ENCODE assay signal across 10 cellular contexts in genomic region chr6:30816791-30817739, GRCh38.
DNase-seq lines count a peak whose midpoint lies in the region; ATAC-seq and TF ChIP-seq lines count a peak whose summit lies in the region.
"Had no signal": no experiment of that assay in that cellular context is flagged by ENCODE, and none has a peak within 500 bp of the region (broad histone marks: within the 10 kb centered on the region; RNA-seq: fewer than 3 reads in every experiment).

No MANE protein-coding gene starts in this region.

- H3K36me3 ChIP-seq in neutrophil = no peaks in the 10 kb centered on the region

- H3K4me1 ChIP-seq in neutrophil (ENCODE audit: control insufficient read depth in 1 of 2, insufficient read depth in 1 of 2, low read depth in 1 of 2, low read length in 1 of 2) = peaks cover 57 to 60% of the 10 kb centered on the region in 2 experiments

- H3K27ac Mint-ChIP-seq in activated CD8-positive, alpha-beta T cell treated with anti-CD3 and anti-CD28 coated beads, Interleukin-2, amount 10 ng/mL, durations not matched to agents 7 days and 5 days = peak overlapping the region; percentile 86

- H3K27me3 Mint-ChIP-seq in activated CD8-positive, alpha-beta T cell treated with anti-CD3 and anti-CD28 coated beads, Interleukin-2, amount 10 ng/mL, durations not matched to agents 7 days and 5 days (ENCODE audit: low read depth) = no peaks in the 10 kb centered on the region

- ATAC-seq in GM21529 (IDR thresholded peaks at IDR 0.05; ENCODE audit: unreplicated experiment) = peak; percentile 49
- ATAC-seq in activated CD8-positive, alpha-beta T cell treated with anti-CD3 and anti-CD28 coated beads, Interleukin-2, amount 10 ng/mL, durations not matched to agents 7 days and 5 days = no peak
- no peak for ATAC-seq in GM21526 (IDR thresholded peaks at IDR 0.05; ENCODE audit: low FRiP score, unreplicated experiment)

- H3K4me1 Mint-ChIP-seq in activated CD8-positive, alpha-beta T cell treated with anti-CD3 and anti-CD28 coated beads, Interleukin-2, amount 10 ng/mL, durations not matched to agents 7 days and 5 days (ENCODE audit: low read depth) = peaks cover 74% of the 10 kb centered on the region

- no peaks in the 10 kb centered on the region for H3K9me3 ChIP-seq in neutrophil

- H3K27me3 ChIP-seq in neutrophil = no peaks in the 10 kb centered on the region

- no peak overlapping the region for H3K4me3 Mint-ChIP-seq in activated CD8-positive, alpha-beta T cell treated with anti-CD3 and anti-CD28 coated beads, Interleukin-2, amount 10 ng/mL, durations not matched to agents 7 days and 5 days

- POLR2A ChIA-PET in activated CD8-positive, alpha-beta T cell treated with anti-CD3 and anti-CD28 coated beads, Interleukin-2, amount 10 ng/mL, durations not matched to agents 7 days and 5 days (lab: Charles Lee) = no interaction called here

- H3K36me3 Mint-ChIP-seq in activated CD8-positive, alpha-beta T cell treated with anti-CD3 and anti-CD28 coated beads, Interleukin-2, amount 10 ng/mL, durations not matched to agents 7 days and 5 days (ENCODE audit: low read depth) = peaks cover 66% of the 10 kb centered on the region

- H3K4me3 ChIP-seq in GM12865 (ENCODE audit: low read depth, low read length) = no peak overlapping the region
- no peak overlapping the region for H3K4me3 ChIP-seq in neutrophil (ENCODE audit: low read depth in 1 of 2, low read length in 1 of 2)

- CTCF ChIA-PET in activated CD8-positive, alpha-beta T cell treated with anti-CD3 and anti-CD28 coated beads, Interleukin-2, amount 10 ng/mL, durations not matched to agents 7 days and 5 days (lab: Charles Lee) = no interaction called here

- DNase-seq in GM12865 (ENCODE audit: low read depth) (peak; percentile 81), NCI-H524 treated with DMSO at 0.1 percent for 48 hours (lab: John Stamatoyannopoulos, UW) (no peak), DMS153 treated with DMSO at 0.1 percent for 48 hours (lab: John Stamatoyannopoulos, UW; ENCODE audit: unreplicated experiment) (no peak)
- no peak for DNase-seq in activated CD8-positive, alpha-beta T cell treated with anti-CD3 and anti-CD28 coated beads, Interleukin-2, amount 10 ng/mL, durations not matched to agents 7 days and 5 days
- DNase-seq: Karpas-422, NCI-H2227 treated with DMSO at 0.1 percent for 48 hours, SIG-M5 had no signal

- TF ChIP-seq CTCF in GM12865 (IDR thresholded peaks at IDR 0.05; ENCODE audit: insufficient read depth, low read depth, low read length, missing control alignments) = no peak
- TF ChIP-seq CTCF in neutrophil (IDR thresholded peaks at IDR 0.05) = no peak

- H3K27ac ChIP-seq in neutrophil = peak overlapping the region; percentile 26

- peaks cover 7% of the 10 kb centered on the region for H3K9me3 Mint-ChIP-seq in activated CD8-positive, alpha-beta T cell treated with anti-CD3 and anti-CD28 coated beads, Interleukin-2, amount 10 ng/mL, durations not matched to agents 7 days and 5 days (ENCODE audit: insufficient read depth)
